Comparison of ENCODE assay signal across 8 cellular contexts in the genomic region with DNA sequence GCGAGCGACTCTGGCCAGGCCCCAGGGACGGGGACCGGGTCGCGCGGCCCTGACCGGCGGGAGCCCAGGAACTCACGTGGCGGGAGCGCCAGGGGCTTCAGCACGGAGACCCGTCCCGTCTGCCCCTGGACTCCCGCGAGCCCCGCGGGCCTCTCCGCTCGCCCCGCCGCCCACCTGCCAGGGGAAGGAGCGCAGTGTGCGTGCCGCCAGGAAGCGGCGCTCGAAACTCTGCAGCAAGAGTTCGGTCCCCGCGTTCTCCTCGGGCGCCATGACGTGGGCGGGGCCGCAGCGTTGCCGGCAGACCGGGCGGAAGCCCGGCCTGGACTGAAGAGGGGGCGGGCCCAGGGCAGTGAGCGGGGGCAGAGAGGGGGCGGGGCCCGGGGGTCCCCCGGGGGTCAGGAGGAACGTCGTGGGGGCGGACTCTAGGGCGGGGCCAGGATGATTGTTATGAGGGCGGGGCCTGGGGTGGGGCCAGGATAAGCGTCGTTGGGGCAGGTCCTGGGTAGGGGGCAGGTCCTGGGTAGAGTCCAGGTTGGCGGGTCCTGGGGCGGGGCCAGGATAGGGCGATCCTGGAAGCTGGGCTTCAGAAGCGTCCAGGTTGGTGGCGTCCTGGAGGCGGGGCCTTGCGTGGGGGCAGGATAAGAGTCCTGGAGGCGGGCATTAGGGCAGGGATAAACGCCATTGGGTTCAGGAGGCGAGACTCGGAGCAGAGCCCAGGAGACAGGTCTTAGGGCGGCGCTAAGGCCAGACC. TPM values are rescaled to one million over a fixed set of nuclear protein-coding genes. Genes with fewer than 3 reads are reported as not detected.
A peak's percentile ranks its signal among the peaks of the same experiment; 100 is the strongest.
DNase-seq lines count a peak whose midpoint lies in the region; ATAC-seq and TF ChIP-seq lines count a peak whose summit lies in the region.
"Not testable (repeated sequence)": the region's sequence is repeated elsewhere in the genome, so short reads cannot be mapped to it uniquely, and the experiment has no call there.

Gene EEF2KMT, minus strand, starts transcription at position 326 of the 751 bp plus-strand sequence. Its CDS starts 56 bp downstream, at position 270.

- ATAC-seq in GM19397 (IDR thresholded peaks at IDR 0.05; ENCODE audit: unreplicated experiment) (peak; percentile 98), HG03565 (IDR thresholded peaks at IDR 0.05; ENCODE audit: unreplicated experiment) (peak; percentile 72)

- WGBS in liver = under 1% methylated on average over 67 of the region's 67 CpGs

- peak in 1 of 2 donors; percentile 4 for TF ChIP-seq RAD21 in liver (IDR thresholded peaks at IDR 0.05)

- not testable (repeated sequence) for H3K36me3 ChIP-seq in BLaER1; liver (ENCODE audit: control insufficient read depth in 4 of 4, insufficient read depth in 3 of 4, low read depth in 1 of 4, low read length in 3 of 4)

- peak within 1 kb of the TSS; percentile 79 for H3K4me3 ChIP-seq in BLaER1
- peak within 1 kb of the TSS; percentile 56 to 90 (median 78) for H3K4me3 ChIP-seq in dorsolateral prefrontal cortex
- H3K4me3 ChIP-seq in liver (ENCODE audit: low read depth in 1 of 3, low read length in 3 of 3) = peak within 1 kb of the TSS; percentile 41 to 70 (median 61)

- DNase-seq in NCI-H748 treated with DMSO at 0.1 percent for 48 hours (lab: John Stamatoyannopoulos, UW) = peak; percentile 88
- DNase-seq in activated CD4-positive, alpha-beta T cell treated with anti-CD3 and anti-CD28 coated beads, Interleukin-2, amount 50 U/mL, for 24 hours (ENCODE audit: low read depth in 1 of 2, low spot score in 1 of 2) = peak; percentile 88 to 95
- peak; percentile 86 to 100 (median 99) for DNase-seq in dorsolateral prefrontal cortex
- DNase-seq in stimulated activated CD4-positive, alpha-beta T cell treated with anti-CD3 and anti-CD28 coated beads, Interleukin-2, amount 100 ng/mL, for 48 hours = peak; percentile 90 to 93

- H3K4me1 ChIP-seq in BLaER1; liver (ENCODE audit: control insufficient read depth in 4 of 4, insufficient read depth in 4 of 4, low read length in 3 of 4): not testable (repeated sequence)

- peak within 1 kb of the TSS; percentile 85 for H3K9ac ChIP-seq in BLaER1
- peak within 1 kb of the TSS in 1 of 2 donors; percentile 8 for H3K9ac ChIP-seq in liver (ENCODE audit: low read depth in 1 of 2, low read length in 2 of 2)

- not testable (repeated sequence) for H4K20me1 ChIP-seq in BLaER1

- intact Hi-C loops in dorsolateral prefrontal cortex (cut with DNase I) = not testable (repeated sequence)

- not testable (repeated sequence) for H3K27me3 ChIP-seq in BLaER1; dorsolateral prefrontal cortex; liver (ENCODE audit: control insufficient read depth in 4 of 4, insufficient read depth in 4 of 4, low read length in 3 of 4)

- H3K9me3 ChIP-seq in BLaER1; liver (ENCODE audit: control insufficient read depth in 4 of 4, low read length in 3 of 4): not testable (repeated sequence)

- peak within 1 kb of the TSS; percentile 91 for H3K4me2 ChIP-seq in BLaER1

- TF ChIP-seq CTCF in dorsolateral prefrontal cortex (IDR thresholded peaks at IDR 0.05 in 54 of 56, conservative IDR thresholded peaks at IDR 0.05 in 2 of 56; ENCODE audit: low read depth in 1 of 56, partially characterized antibody in 56 of 56) = peak in 2 of 56 donors; percentile 6 to 14
- not testable (repeated sequence) for TF ChIP-seq CTCF in liver (IDR thresholded peaks at IDR 0.05; ENCODE audit: low read depth, low read length, missing input control)

- H3K27ac ChIP-seq in BLaER1 = peak within 1 kb of the TSS; percentile 78
- peak within 1 kb of the TSS in 57 of 59 donors; percentile 7 to 94 (median 81) for H3K27ac ChIP-seq in dorsolateral prefrontal cortex
- H3K27ac ChIP-seq in liver (ENCODE audit: low read depth in 1 of 2, low read length in 2 of 2) = peak within 1 kb of the TSS; percentile 50 to 54

TF ChIP-seq in liver, 16 proteins besides CTCF, POLR2A, EP300 and RAD21:
- TF ChIP-seq SP1 (IDR thresholded peaks at IDR 0.05) (peak; percentile 88), RXRA (IDR thresholded peaks at IDR 0.05) (peak; percentile 53 to 54), JUND (IDR thresholded peaks at IDR 0.05) (peak in 1 of 2 donors; percentile 15), YY1 (IDR thresholded peaks at IDR 0.05) (peak; percentile 89), NR2F2 (IDR thresholded peaks at IDR 0.05) (peak; percentile 35), EGR1 (IDR thresholded peaks at IDR 0.05; ENCODE audit: low read depth in 2 of 2) (peak; percentile 31 to 66), HNF4A (conservative IDR thresholded peaks at IDR 0.05) (peak; percentile 47 to 72), HNF4G (IDR thresholded peaks at IDR 0.05) (peak; percentile 17), GABPA (IDR thresholded peaks at IDR 0.05 in 1 of 2, conservative IDR thresholded peaks at IDR 0.05 in 1 of 2) (peak in 1 of 2 donors; percentile 55), REST (IDR thresholded peaks at IDR 0.05) (peak; percentile 58)
- TF ChIP-seq, protein P1, sequence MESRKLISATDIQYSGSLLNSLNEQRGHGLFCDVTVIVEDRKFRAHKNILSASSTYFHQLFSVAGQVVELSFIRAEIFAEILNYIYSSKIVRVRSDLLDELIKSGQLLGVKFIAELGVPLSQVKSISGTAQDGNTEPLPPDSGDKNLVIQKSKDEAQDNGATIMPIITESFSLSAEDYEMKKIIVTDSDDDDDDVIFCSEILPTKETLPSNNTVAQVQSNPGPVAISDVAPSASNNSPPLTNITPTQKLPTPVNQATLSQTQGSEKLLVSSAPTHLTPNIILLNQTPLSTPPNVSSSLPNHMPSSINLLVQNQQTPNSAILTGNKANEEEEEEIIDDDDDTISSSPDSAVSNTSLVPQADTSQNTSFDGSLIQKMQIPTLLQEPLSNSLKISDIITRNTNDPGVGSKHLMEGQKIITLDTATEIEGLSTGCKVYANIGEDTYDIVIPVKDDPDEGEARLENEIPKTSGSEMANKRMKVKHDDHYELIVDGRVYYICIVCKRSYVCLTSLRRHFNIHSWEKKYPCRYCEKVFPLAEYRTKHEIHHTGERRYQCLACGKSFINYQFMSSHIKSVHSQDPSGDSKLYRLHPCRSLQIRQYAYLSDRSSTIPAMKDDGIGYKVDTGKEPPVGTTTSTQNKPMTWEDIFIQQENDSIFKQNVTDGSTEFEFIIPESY (IDR thresholded peaks at IDR 0.05) = peak; percentile 23

RNA-seq across cellular contexts. Expression of gene EEF2KMT, which starts in this region (rescaled TPM):
- 1 to 10 TPM; 2.7 to 9.6 (median 4.8) TPM for total RNA-seq in dorsolateral prefrontal cortex
- total RNA-seq in liver = 1 to 10 TPM; 4.2 to 6.0 TPM
- polyA plus RNA-seq in liver = 10 to 100 TPM in 1 of 2 donors, 1 to 10 TPM in 1; 8.6 to 11.4 TPM

Comparison
In these comparisons a context has a peak if more than half of its experiments do, and no peak if none do; other contexts are left out.
1. Peak in every context shown above with its lines: DNase-seq, ATAC-seq, H3K4me3 ChIP-seq and H3K27ac ChIP-seq.